Comparison of ENCODE assay signal across 8 cellular contexts in genomic region chr6:150867117-150867516, GRCh38. TPM values are rescaled to one million over a fixed set of nuclear protein-coding genes. Genes with fewer than 3 reads are reported as not detected.
DNase-seq lines count a peak whose midpoint lies in the region; FAIRE-seq lines count a peak whose summit lies in the region.

No MANE protein-coding gene starts in this region.

- peaks cover 9 to 15% (median 10%) of the 10 kb centered on the region in 3 donors for H3K4me1 Mint-ChIP-seq in CD8-positive, alpha-beta memory T cell

- H3K9me3 Mint-ChIP-seq in CD8-positive, alpha-beta memory T cell: no peaks in the 10 kb centered on the region

- H3K27me3 ChIP-seq in CD8-positive, alpha-beta memory T cell (ENCODE audit: insufficient read depth, low read length, poor library complexity, severe bottlenecking): no peaks in the 10 kb centered on the region
- H3K27me3 ChIP-seq in NT2/D1 (ENCODE audit: insufficient read depth, insufficient read length): no peaks in the 10 kb centered on the region
- no peaks in the 10 kb centered on the region for H3K27me3 ChIP-seq in effector memory CD4-positive, alpha-beta T cell (replicated peaks; ENCODE audit: control insufficient read depth, insufficient read depth, low read length, poor library complexity, severe bottlenecking)
- H3K27me3 ChIP-seq in neuron (ENCODE audit: insufficient read depth, low read length): no peaks in the 10 kb centered on the region

- H3K9me3 ChIP-seq in CD8-positive, alpha-beta memory T cell (ENCODE audit: low read length): no peaks in the 10 kb centered on the region
- H3K9me3 ChIP-seq in NT2/D1 (ENCODE audit: insufficient read depth, low read length) (no peaks in the 10 kb centered on the region), neuron (ENCODE audit: low read length) (no peaks in the 10 kb centered on the region)
- no peaks in the 10 kb centered on the region for H3K9me3 ChIP-seq in effector memory CD4-positive, alpha-beta T cell (ENCODE audit: control insufficient read depth, low read length)

- H3K4me1 ChIP-seq in CD8-positive, alpha-beta memory T cell (ENCODE audit: insufficient read depth, low read length): peaks cover 11% of the 10 kb centered on the region
- no peaks in the 10 kb centered on the region for H3K4me1 ChIP-seq in NT2/D1 (ENCODE audit: insufficient read depth, insufficient read length)
- peaks cover 4% of the 10 kb centered on the region for H3K4me1 ChIP-seq in effector memory CD4-positive, alpha-beta T cell (ENCODE audit: control insufficient read depth, insufficient read depth, low read length, poor library complexity, severe bottlenecking)
- peaks cover 9% of the 10 kb centered on the region for H3K4me1 ChIP-seq in neuron (ENCODE audit: insufficient read depth, low read length)

- no peaks in the 10 kb centered on the region for H3K36me3 ChIP-seq in CD8-positive, alpha-beta memory T cell (ENCODE audit: insufficient read depth, low read length)
- H3K36me3 ChIP-seq in NT2/D1 (ENCODE audit: insufficient read depth, insufficient read length, low read length) (peaks cover 3% of the 10 kb centered on the region), neuron (ENCODE audit: insufficient read depth, low read length) (no peaks in the 10 kb centered on the region)
- no peaks in the 10 kb centered on the region for H3K36me3 ChIP-seq in effector memory CD4-positive, alpha-beta T cell (ENCODE audit: control insufficient read depth, insufficient read depth, low read length)

- peak overlapping the region; percentile 34 for H3K4me3 ChIP-seq in CD8-positive, alpha-beta memory T cell (ENCODE audit: low read length)
- H3K4me3 ChIP-seq in NT2/D1 (ENCODE audit: insufficient read length, low read depth): peak overlapping the region; percentile 66
- H3K4me3 ChIP-seq in effector memory CD4-positive, alpha-beta T cell (ENCODE audit: insufficient read depth, low read depth, low read length, poor library complexity, severe bottlenecking): peak overlapping the region; percentile 76
- H3K4me3 ChIP-seq in neuron (ENCODE audit: low read length): peak overlapping the region; percentile 53

- no peaks in the 10 kb centered on the region for H3K36me3 Mint-ChIP-seq in CD8-positive, alpha-beta memory T cell

- no peak for DNase-seq in CD8-positive, alpha-beta memory T cell
- DNase-seq in NT2/D1 (ENCODE audit: low read depth, low spot score): no peak
- DNase-seq in effector memory CD4-positive, alpha-beta T cell: no peak
- no peak for DNase-seq in HCEC 1CT
- DNase-seq in ACHN: no peak
- no peak for DNase-seq in HTR-8/SVneo (ENCODE audit: insufficient read length, low spot score)
- no peak for DNase-seq in NCI-H345 treated with DMSO at 0.1 percent for 48 hours (lab: John Stamatoyannopoulos, UW; ENCODE audit: unreplicated experiment)

- CTCF ChIA-PET in CD8-positive, alpha-beta memory T cell (lab: Charles Lee): interaction anchor here (0.8 to 1.4 kb wide), 3 partner anchors 8 to 457 kb away, joined by 3 read pairs; no protein-coding TSS in a partner anchor

- peak overlapping the region; percentile 70 for H3K9ac ChIP-seq in NT2/D1 (ENCODE audit: insufficient read length, low read depth)

- POLR2A ChIA-PET in CD8-positive, alpha-beta memory T cell (lab: Charles Lee): no interaction called here

- peak overlapping the region; percentile 75 to 94 (median 90) for H3K4me3 Mint-ChIP-seq in CD8-positive, alpha-beta memory T cell

- H3K27me3 Mint-ChIP-seq in CD8-positive, alpha-beta memory T cell: peaks cover 6 to 21% of the 10 kb centered on the region in 2 donors

- H2AFZ ChIP-seq in neuron (ENCODE audit: low read depth, low read length): peak overlapping the region; percentile 99

- peak overlapping the region in 6 of 8 donors; percentile 40 to 93 (median 84) for H3K27ac Mint-ChIP-seq in CD8-positive, alpha-beta memory T cell

- FAIRE-seq in HTR-8/SVneo (lab: Jason Lieb, UNC): no peak

- in situ Hi-C loops in ACHN (cut with HindIII; ENCODE audit: low pct_ligation_motif_present, low pct_unique_long_range_greater_than_20kb, low sequenced_read_pairs): no loop called here

- H3K27ac ChIP-seq in CD8-positive, alpha-beta memory T cell (ENCODE audit: low read depth, low read length): no peak overlapping the region
- H3K27ac ChIP-seq in effector memory CD4-positive, alpha-beta T cell (ENCODE audit: insufficient read depth, low read length, poor library complexity, severe bottlenecking): no peak overlapping the region

RNA-seq across cellular contexts. Expression of gene MTHFD1L, which starts 1.6 kb away (rescaled TPM):
- total RNA-seq in CD8-positive, alpha-beta memory T cell: 100 to 1,000 TPM; 102 to 108 TPM
- 5.8 TPM for polyA plus RNA-seq in CD8-positive, alpha-beta memory T cell
